In genomic region chr7:94584113-94584512, GRCh38 we compare ENCODE assay signal across 1 cellular context.
TF ChIP-seq lines count a peak whose summit lies in the region.

No MANE protein-coding gene starts in this region.

TF ChIP-seq in GM23338, 12 proteins besides CTCF, POLR2A, EP300 and RAD21 (continued from another document):
- no peak for TF ChIP-seq ZNF462 (CRISPR knock-in tag; IDR thresholded peaks at IDR 0.05)
- TF ChIP-seq ETS1 (IDR thresholded peaks at IDR 0.05), result no peak
- TF ChIP-seq JUNB (IDR thresholded peaks at IDR 0.05; ENCODE audit: unreplicated experiment), result no peak
- TF ChIP-seq EZH2phosphoT487 (IDR thresholded peaks at IDR 0.05; ENCODE audit: unreplicated experiment), result no peak
